ENCODE assay signal across 8 cellular contexts in the genomic region with DNA sequence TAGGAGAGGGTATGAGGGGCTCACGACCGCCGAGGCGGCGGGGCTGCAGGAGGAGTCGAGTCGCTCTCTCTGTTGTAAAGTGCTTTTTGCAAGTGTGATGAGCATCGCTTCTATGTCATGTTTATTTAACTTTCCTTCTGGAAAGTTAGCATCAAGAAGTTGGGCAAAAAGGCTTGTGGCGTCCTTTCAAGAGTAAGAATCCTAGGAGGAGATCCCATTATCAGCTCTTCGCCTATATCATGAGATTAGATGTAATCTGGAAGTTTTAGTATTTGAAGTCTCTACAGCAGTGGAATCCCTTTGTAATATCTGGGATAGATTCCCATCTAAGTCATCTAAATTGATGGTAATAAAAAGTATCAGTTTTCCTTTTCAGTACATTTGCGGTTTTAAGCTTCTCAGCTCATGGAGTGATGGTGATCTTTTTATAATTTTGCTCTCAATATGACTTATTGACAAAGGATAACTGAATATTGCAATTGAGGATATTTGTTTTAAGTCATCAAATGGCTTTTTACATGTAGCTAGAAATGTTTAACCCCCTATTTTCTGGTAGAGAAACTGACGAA. TPM values are rescaled to one million over a fixed set of nuclear protein-coding genes. Genes with fewer than 3 reads are reported as not detected.
DNase-seq lines count a peak whose midpoint lies in the region; ATAC-seq and TF ChIP-seq lines count a peak whose summit lies in the region.

No MANE protein-coding gene starts in this region.

- ATAC-seq in HG03439 (IDR thresholded peaks at IDR 0.05; ENCODE audit: unreplicated experiment) (no peak), HG03342 (IDR thresholded peaks at IDR 0.05; ENCODE audit: unreplicated experiment) (no peak)

- 19% methylated on average over 5 of the region's 12 CpGs for WGBS in esophagus muscularis mucosa
- no CpG with 5 or more reads among the region's 12 CpGs for WGBS in trophoblast cell (ENCODE audit: extremely low coverage, insufficient coverage, insufficient read length)

- no peak for TF ChIP-seq CTCF in Peyer's patch (IDR thresholded peaks at IDR 0.05)
- no peak for TF ChIP-seq CTCF in esophagus muscularis mucosa (IDR thresholded peaks at IDR 0.05)

- H3K79me1 ChIP-seq in trophoblast cell (ENCODE audit: low read length): peaks cover 16% of the 10 kb centered on the region

- peak overlapping the region; percentile 63 for H3K14ac ChIP-seq in trophoblast cell (ENCODE audit: low read length)

- H3K4me2 ChIP-seq in trophoblast cell (ENCODE audit: low read length): peak overlapping the region; percentile 82

- H4K12ac ChIP-seq in trophoblast cell (ENCODE audit: low read depth, low read length): no peak overlapping the region

- H3K4ac ChIP-seq in trophoblast cell (ENCODE audit: low read depth, low read length): peak overlapping the region; percentile 48

- H2AK5ac ChIP-seq in trophoblast cell (ENCODE audit: low read length): no peak overlapping the region

- no peak overlapping the region for H2BK5ac ChIP-seq in trophoblast cell (ENCODE audit: low read depth, low read length, poor library complexity)

- H3K79me2 ChIP-seq in trophoblast cell (ENCODE audit: control insufficient read depth, insufficient read depth, low read length, poor library complexity): peaks cover 18% of the 10 kb centered on the region

- H3K27me3 ChIP-seq in Peyer's patch (no peaks in the 10 kb centered on the region), esophagus muscularis mucosa (no peaks in the 10 kb centered on the region), trophoblast cell (ENCODE audit: insufficient read depth, low read length) (no peaks in the 10 kb centered on the region)

- H3K4me3 ChIP-seq in Peyer's patch (peak overlapping the region; percentile 70 to 99 (median 85)), esophagus muscularis mucosa (peak overlapping the region; percentile 88 to 99 (median 92)), trophoblast cell (ENCODE audit: low read depth, low read length) (peak overlapping the region; percentile 97)

- TF ChIP-seq POLR2A in Peyer's patch (IDR thresholded peaks at IDR 0.05): no peak
- TF ChIP-seq POLR2A in esophagus muscularis mucosa (IDR thresholded peaks at IDR 0.05; ENCODE audit: low read depth): no peak

- H4K8ac ChIP-seq in trophoblast cell (ENCODE audit: low read depth, low read length): peak overlapping the region; percentile 97

- no peak overlapping the region for H3K23ac ChIP-seq in trophoblast cell (ENCODE audit: low read length)

- H2BK120ac ChIP-seq in trophoblast cell (ENCODE audit: insufficient read depth, low read length, poor library complexity): peak overlapping the region; percentile 23

- no peak overlapping the region for H2BK12ac ChIP-seq in trophoblast cell (ENCODE audit: low read length)

- peak overlapping the region; percentile 99 for H2AFZ ChIP-seq in trophoblast cell (ENCODE audit: insufficient read depth, low read length, poor library complexity)

- H3K18ac ChIP-seq in trophoblast cell (ENCODE audit: low read length): peak overlapping the region; percentile 97

- H3K4me1 ChIP-seq in ES-I3 (ENCODE audit: insufficient read depth, low read length) (peaks cover 39% of the 10 kb centered on the region), Peyer's patch (peaks cover 0 to 38% (median 0%) of the 10 kb centered on the region in 4 donors), esophagus muscularis mucosa (peaks cover 7 to 29% (median 23%) of the 10 kb centered on the region in 4 donors), trophoblast cell (ENCODE audit: control insufficient read depth in 1 of 2, insufficient read depth in 2 of 2, low read length in 2 of 2) (peaks cover 2 to 4% of the 10 kb centered on the region in 2 experiments)

- H3K36me3 ChIP-seq in ES-I3 (ENCODE audit: insufficient read depth, low read length) (no peaks in the 10 kb centered on the region), Peyer's patch (no peaks in the 10 kb centered on the region), esophagus muscularis mucosa (no peaks in the 10 kb centered on the region), trophoblast cell (ENCODE audit: control insufficient read depth in 1 of 2, insufficient read depth in 2 of 2, low read length in 2 of 2) (no peaks in the 10 kb centered on the region)

- H3K27ac ChIP-seq in Peyer's patch: peak overlapping the region; percentile 88 to 98 (median 94)
- peak overlapping the region; percentile 91 to 95 (median 93) for H3K27ac ChIP-seq in esophagus muscularis mucosa (replicated peaks in 1 of 4)
- H3K27ac ChIP-seq in trophoblast cell (ENCODE audit: low read depth, low read length): peak overlapping the region; percentile 95

- no peaks in the 10 kb centered on the region for H3K9me3 ChIP-seq in ES-I3 (ENCODE audit: control insufficient read depth, insufficient read depth, low read length)
- no peaks in the 10 kb centered on the region for H3K9me3 ChIP-seq in Peyer's patch
- H3K9me3 ChIP-seq in esophagus muscularis mucosa: no peaks in the 10 kb centered on the region
- H3K9me3 ChIP-seq in trophoblast cell (ENCODE audit: insufficient read depth, low read depth, low read length): no peaks in the 10 kb centered on the region

- no peak for TF ChIP-seq EP300 in esophagus muscularis mucosa (IDR thresholded peaks at IDR 0.05)

- DNase-seq in Peyer's patch: no peak
- DNase-seq in esophagus muscularis mucosa (ENCODE audit: extremely low spot score): no peak
- DNase-seq in trophoblast cell: peak in 1 of 2 donors; percentile 29
- no peak for DNase-seq in NCI-H2107 treated with DMSO at 0.1 percent for 48 hours (lab: John Stamatoyannopoulos, UW; ENCODE audit: unreplicated experiment)
- no peak for DNase-seq in ureter (ENCODE audit: low spot score)

- H3K9ac ChIP-seq in ES-I3 (ENCODE audit: low read depth, low read length): peak overlapping the region; percentile 58
- H3K9ac ChIP-seq in trophoblast cell (ENCODE audit: low read length): peak overlapping the region; percentile 54

- intact Hi-C loops in esophagus muscularis mucosa (cut with DNase I): loop anchor here (10.0 kb wide), 1 partner anchor 145 kb away; no protein-coding TSS in a partner anchor

- no peak overlapping the region for H4K91ac ChIP-seq in trophoblast cell (ENCODE audit: low read depth, low read length)

RNA-seq across cellular contexts. Expression of a gene that starts 1.7 kb away (rescaled TPM):
- total RNA-seq in Peyer's patch: 100 to 1,000 TPM in 2 of 4 donors, 10 to 100 TPM in 2; 37.1 to 139 (median 96.4) TPM
- total RNA-seq in esophagus muscularis mucosa: 10 to 100 TPM in 3 of 4 donors, 1 to 10 TPM in 1; 9.6 to 20.2 (median 12.9) TPM
- polyA plus RNA-seq in trophoblast cell (2013): 21.4 and 21.7 TPM in 2 replicates
- 49.7 TPM for total RNA-seq in ureter
